ENCODE assay signal across 18 cellular contexts in genomic region chr5:14667770-14668169, GRCh38. TPM values are rescaled to one million over a fixed set of nuclear protein-coding genes. Genes with fewer than 3 reads are reported as not detected.
A peak's percentile ranks its signal among the peaks of the same experiment; 100 is the strongest.
DNase-seq lines count a peak whose midpoint lies in the region; ATAC-seq, FAIRE-seq and TF ChIP-seq lines count a peak whose summit lies in the region.
"Had no signal": no experiment of that assay in that cellular context is flagged by ENCODE, and none has a peak within 500 bp of the region (broad histone marks: within the 10 kb centered on the region; RNA-seq: fewer than 3 reads in every experiment).

No MANE protein-coding gene starts in this region.

- FAIRE-seq in GM12878 (lab: Jason Lieb, UNC): no peak
- FAIRE-seq in small intestine (lab: Jason Lieb, UNC): no peak
- FAIRE-seq: endothelial cell of umbilical vein, H54 had no signal

- no peaks in the 10 kb centered on the region; the same call in 1 of the 2 replicates for H4K20me1 ChIP-seq in GM12878 (ENCODE audit: control insufficient read depth, insufficient read depth)

- H3K79me2 ChIP-seq in GM12878 (ENCODE audit: control insufficient read depth, insufficient read depth, low read length): peaks cover 98% of the 10 kb centered on the region

- TF ChIP-seq RAD21 in GM12878 (IDR thresholded peaks at IDR 0.05; ENCODE audit: insufficient read depth, low read depth, low read length): no peak

- H3K4me3 ChIP-seq in GM12878 (peak overlapping the region; percentile 84), small intestine (ENCODE audit: low read depth in 1 of 2, low read length in 2 of 2) (peak overlapping the region in 1 of 2 donors; percentile 1), ascending aorta (peak overlapping the region in 1 of 2 donors; percentile 72)
- H3K4me3 ChIP-seq: body of pancreas, skin epidermis, transverse colon had no signal

- SMC1A ChIA-PET in GM12878 (lab: Charles Lee; ENCODE audit: uncharacterized antibody, unreplicated experiment): interaction anchor here (0.8 to 5.0 kb wide), 8 partner anchors 9 to 522 kb away, joined by 3 to 55 read pairs (median 4); no protein-coding TSS in a partner anchor

- no peak for TF ChIP-seq POLR2A in GM12878 (IDR thresholded peaks at IDR 0.05; ENCODE audit: low read depth, low read length)

- no peak for TF ChIP-seq CTCF in GM12878 (IDR thresholded peaks at IDR 0.05 in 2 of 3, conservative IDR thresholded peaks at IDR 0.05 in 1 of 3; ENCODE audit: control insufficient read depth in 2 of 3, extremely low read depth in 1 of 3, insufficient read depth in 1 of 3, low read depth in 3 of 3, low read length in 3 of 3)
- no peak for TF ChIP-seq CTCF in ascending aorta (IDR thresholded peaks at IDR 0.05)

- DNase-seq in activated CD8-positive, alpha-beta memory T cell treated with anti-CD3 and anti-CD28 coated beads for 24 hours: peak; percentile 66
- DNase-seq in activated CD8-positive, alpha-beta memory T cell treated with anti-CD3 and anti-CD28 coated beads, Interleukin-2, amount 50 U/mL, for 48 hours: no peak
- DNase-seq in GM12878 (ENCODE audit: low read depth, low spot score): no peak
- DNase-seq in small intestine: no peak
- no peak for DNase-seq in occipital lobe (lab: John Stamatoyannopoulos, UW)
- DNase-seq in cerebellum (ENCODE audit: low spot score): no peak
- DNase-seq in ascending aorta (ENCODE audit: low spot score in 2 of 2): no peak
- DNase-seq: ACHN, body of pancreas, DMS79 treated with DMSO at 0.1 percent for 48 hours, MV-4-11, NCI-H446, transverse colon had no signal

- H3K4me2 ChIP-seq in GM12878 (ENCODE audit: control insufficient read depth, insufficient read depth): peak overlapping the region; percentile 94

- peak; percentile 0; the same call in 1 of the 3 replicates for ATAC-seq in GM12878
- ATAC-seq: body of pancreas, Panc1 had no signal

- intact Hi-C loops in GM12878 (cut with micrococcal nuclease; ENCODE audit: unreplicated experiment): loop anchor here (5.0 kb wide), 2 partner anchors 415 to 520 kb away; no protein-coding TSS in a partner anchor
- intact Hi-C loops in ascending aorta (cut with DNase I): loop anchor here (10.0 kb wide), 2 partner anchors 483 to 837 kb away; partner anchors contain the start of gene FBXL7

- peak overlapping the region; percentile 54 to 77 (median 67) for H3K27ac Mint-ChIP-seq in IgD-negative memory B cell

- peak overlapping the region; percentile 67 to 98 (median 77) for H3K4me3 Mint-ChIP-seq in IgD-negative memory B cell

- WGBS in GM12878 (ENCODE audit: insufficient coverage, insufficient replicate concordance, low lambda C conversion rate, missing lambda C conversion rate): 6% methylated on average over 1 of the region's 1 CpG
- WGBS in small intestine, 3 donors: 19 to 54% (median 35%) methylated on average over 1 of the region's 1 CpG

- RAD21 ChIA-PET in GM12878 (lab: Charles Lee; ENCODE audit: unreplicated experiment): interaction anchor here (0.9 to 4.8 kb wide), 9 partner anchors 9 to 524 kb away, joined by 3 to 33 read pairs (median 4); partner anchors contain the start of gene TRIO

- H3K9me3 ChIP-seq in GM12878 (replicated peaks; ENCODE audit: control insufficient read depth, insufficient read depth, low read length): no peaks in the 10 kb centered on the region
- no peaks in the 10 kb centered on the region for H3K9me3 ChIP-seq in small intestine (ENCODE audit: control insufficient read depth, low read depth)
- no peaks in the 10 kb centered on the region for H3K9me3 ChIP-seq in ascending aorta
- H3K9me3 ChIP-seq: body of pancreas, transverse colon had no signal

- no peaks in the 10 kb centered on the region for H3K27me3 Mint-ChIP-seq in IgD-negative memory B cell

- H3K4me1 Mint-ChIP-seq in IgD-negative memory B cell: peaks cover 57 to 72% (median 72%) of the 10 kb centered on the region in 3 donors

- BruUV-seq in GM12878 (replicated peaks; lab: Mats Ljungman, UMichigan): no TSS peak

- H3K36me3 Mint-ChIP-seq in IgD-negative memory B cell: no peaks in the 10 kb centered on the region

- H3K4me1 ChIP-seq in GM12878 (ENCODE audit: control insufficient read depth, insufficient read depth, low read length): peaks cover 28% of the 10 kb centered on the region
- peaks cover 1 to 24% of the 10 kb centered on the region in 2 donors for H3K4me1 ChIP-seq in small intestine (ENCODE audit: control insufficient read depth in 2 of 2, insufficient read depth in 1 of 2, low read depth in 1 of 2, low read length in 1 of 2)
- H3K4me1 ChIP-seq in ascending aorta: peaks cover 5 to 39% of the 10 kb centered on the region in 2 donors

- 0 out of 4 replicates have a peak, but pooled peaks cover 0 to under 1% of the 10 kb centered on the region in 2 experiments for H3K36me3 ChIP-seq in GM12878 (ENCODE audit: control insufficient read depth in 2 of 2, insufficient read depth in 2 of 2, low read length in 1 of 2)
- no peaks in the 10 kb centered on the region for H3K36me3 ChIP-seq in small intestine (ENCODE audit: control insufficient read depth in 2 of 2, insufficient read depth in 2 of 2, low read length in 2 of 2)
- no peaks in the 10 kb centered on the region for H3K36me3 ChIP-seq in ascending aorta
- H3K36me3 ChIP-seq: transverse colon had no signal

- in situ Hi-C loops in GM12878 (cut with MboI): loop anchor here (25.0 kb wide), 1 partner anchor 505 kb away; no protein-coding TSS in a partner anchor

- TF ChIP-seq EP300 in GM12878 (IDR thresholded peaks at IDR 0.05; ENCODE audit: borderline replicate concordance in 1 of 2, control insufficient read depth in 1 of 2, low read depth in 2 of 2, low read length in 2 of 2): no peak

- H2AFZ ChIP-seq in GM12878 (ENCODE audit: control insufficient read depth, low read depth, low read length): no peak overlapping the region

- peak overlapping the region; percentile 62 for H3K9ac ChIP-seq in GM12878 (ENCODE audit: control insufficient read depth, insufficient read depth, low read length)

- H3K27me3 ChIP-seq in GM12878 (replicated peaks in 1 of 2; ENCODE audit: control insufficient read depth in 2 of 2, insufficient read depth in 2 of 2, low read length in 1 of 2) (no peaks in the 10 kb centered on the region), small intestine (ENCODE audit: control insufficient read depth in 2 of 2, insufficient read depth in 2 of 2, low read length in 2 of 2) (no peaks in the 10 kb centered on the region), ascending aorta (no peaks in the 10 kb centered on the region)
- H3K27me3 ChIP-seq: body of pancreas, transverse colon had no signal

- CTCF ChIA-PET in GM12878 (lab: Yijun Ruan, JAX): interaction anchor here (0.7 to 2.6 kb wide), 9 partner anchors 9 to 496 kb away, joined by 3 to 14 read pairs (median 4); no protein-coding TSS in a partner anchor

- POLR2A ChIA-PET in GM12878 (lab: Charles Lee): interaction anchor here (1.0 to 3.2 kb wide), 3 partner anchors 10 to 16 kb away, joined by 3 to 31 read pairs (median 7); no protein-coding TSS in a partner anchor

- H3K9me3 Mint-ChIP-seq in IgD-negative memory B cell: no peaks in the 10 kb centered on the region

- H3K27ac ChIP-seq in GM12878 (ENCODE audit: control insufficient read depth, insufficient read depth): peak overlapping the region; percentile 83
- H3K27ac ChIP-seq in small intestine (ENCODE audit: low read depth in 1 of 2, low read length in 1 of 2): peak overlapping the region; percentile 50 to 73
- H3K27ac ChIP-seq in ascending aorta: peak overlapping the region in 1 of 2 donors; percentile 19
- H3K27ac ChIP-seq: body of pancreas had no signal

TF ChIP-seq in GM12878, 131 proteins besides CTCF, POLR2A, EP300 and RAD21 (continues in another document):
- TF ChIP-seq CHD1 (IDR thresholded peaks at IDR 0.05; ENCODE audit: low read depth, low read length) (no peak), FOS (IDR thresholded peaks at IDR 0.05; ENCODE audit: borderline replicate concordance, extremely low read depth, insufficient read length) (no peak), MAX (IDR thresholded peaks at IDR 0.05; ENCODE audit: low read depth, low read length) (no peak), ZSCAN29 (IDR thresholded peaks at IDR 0.05) (no peak), CHD2 (IDR thresholded peaks at IDR 0.05; ENCODE audit: borderline replicate concordance, low read depth, low read length) (no peak), NFIC (IDR thresholded peaks at IDR 0.05; ENCODE audit: low read depth, low read length) (no peak), USF1 (IDR thresholded peaks at IDR 0.05; ENCODE audit: borderline replicate concordance, extremely low read length, insufficient read depth, low read depth, low read length) (no peak), DPF2 (IDR thresholded peaks at IDR 0.05) (no peak), ZZZ3 (IDR thresholded peaks at IDR 0.05; ENCODE audit: control insufficient read depth, insufficient read length, low read depth) (no peak)

RNA-seq across cellular contexts. Expression of gene OTULIN, which starts 3.3 kb away (rescaled TPM):
- polyA plus RNA-seq in IgD-negative memory B cell: 20.9 TPM
- total RNA-seq in GM12878 (2013; cell fraction: nucleolus; rRNA removed): 143 and 160 TPM in 2 replicates
- 44.0 and 44.1 TPM in 2 replicates for total RNA-seq in GM12878 (2014; rRNA removed)
- total RNA-seq in GM12878 (2014; rRNA removed; fragmentation: Illumina TruSeq; extraction: Trizol): 31.6 and 35.0 TPM in 2 replicates
- 70.5 and 72.0 TPM in 2 replicates for total RNA-seq in GM12878 (2021)
- polyA plus RNA-seq in GM12878 (2011; ENCODE audit: low read depth): 7.2 TPM
- 34.1 and 44.0 TPM in 2 replicates for polyA plus RNA-seq in GM12878 (2011; rRNA removed)
- polyA plus RNA-seq in GM12878 (2011; cell fraction: cytosol; rRNA removed): 19.9 and 20.5 TPM in 2 replicates
- 32.5 and 35.2 TPM in 2 replicates for polyA plus RNA-seq in GM12878 (2011; cell fraction: nucleus; rRNA removed)
- 12.6 and 16.9 TPM in 2 replicates for polyA plus RNA-seq in GM12878 (2012)
- polyA plus RNA-seq in GM12878 (2014; fragmentation: Illumina TruSeq; extraction: Trizol): 22.2 and 22.6 TPM in 2 replicates
- 1 to 10 TPM; 6.6 to 9.9 TPM for polyA plus RNA-seq in GM12878 (2014; fragmentation: Nextera tagmentation; extraction: Ambion mirVana)
- polyA plus RNA-seq in GM12878 (2014; rRNA removed): 25.8 and 41.0 TPM in 2 replicates
- 10 to 100 TPM in 1 of 2 experiments, 1 to 10 TPM in 1; 7.2 to 40.8 TPM for polyA plus RNA-seq in GM12878 (2016; fragmentation: Nextera tagmentation; extraction: Ambion mirVana)
- 32.6 and 45.4 TPM in 2 replicates for polyA minus RNA-seq in GM12878 (2011; rRNA and poly(A)+ RNA removed)
- 13.3 and 16.3 TPM in 2 replicates for polyA minus RNA-seq in GM12878 (2011; cell fraction: cytosol; rRNA and poly(A)+ RNA removed)
- 50.4 and 91.6 TPM in 2 replicates for polyA minus RNA-seq in GM12878 (2011; cell fraction: nucleus; rRNA and poly(A)+ RNA removed)
- polyA plus RNA-seq in small intestine: 1 to 10 TPM; 3.1 to 8.4 (median 3.2) TPM
- total RNA-seq in occipital lobe: 12.8 TPM
- total RNA-seq in cerebellum: 24.5 TPM
- total RNA-seq in ascending aorta: 56.9 TPM
